In the genomic region with DNA sequence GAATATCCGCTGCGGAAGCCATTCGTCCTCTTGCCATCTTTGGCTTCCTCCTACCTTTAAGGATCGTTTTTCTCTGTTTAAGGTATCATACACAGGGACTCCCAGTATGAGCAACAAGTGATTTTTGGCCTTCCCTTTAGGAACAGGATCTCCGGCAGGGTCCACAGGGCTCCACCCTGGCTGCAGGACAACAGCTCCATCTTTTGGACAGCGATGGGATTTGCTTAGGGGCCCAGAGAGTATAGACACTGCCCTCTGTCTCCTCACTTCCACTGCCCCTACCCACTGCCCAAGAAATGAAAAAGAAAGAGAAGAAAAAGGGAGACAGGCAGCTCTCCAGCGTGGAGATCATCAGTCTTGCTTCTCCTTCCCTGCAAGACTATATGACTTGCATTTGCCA, we compare ENCODE assay signal across 11 cellular contexts.
A peak's percentile ranks its signal among the peaks of the same experiment; 100 is the strongest.
DNase-seq lines count a peak whose midpoint lies in the region; ATAC-seq and TF ChIP-seq lines count a peak whose summit lies in the region.
"Had no signal": no experiment of that assay in that cellular context is flagged by ENCODE, and none has a peak within 500 bp of the region (broad histone marks: within the 10 kb centered on the region; RNA-seq: fewer than 3 reads in every experiment).

No MANE protein-coding gene starts in this region.

- no peak overlapping the region for H3K27ac ChIP-seq in VCaP
- H3K27ac ChIP-seq: BLaER1 treated with 17β-estradiol and CSF1 and Interleukin-3, amounts not matched to agents 10 nM and 100 nM; body of pancreas; skin epidermis had no signal

- DNase-seq in NCI-H2196 (lab: John Stamatoyannopoulos, UW; ENCODE audit: unreplicated experiment) = peak; percentile 21
- no peak for DNase-seq in NCI-H2196 treated with DMSO at 0.1 percent for 48 hours (lab: John Stamatoyannopoulos, UW; ENCODE audit: unreplicated experiment)
- DNase-seq in HT-29 (ENCODE audit: low spot score) = peak; percentile 11
- peak; percentile 64 for DNase-seq in islet precursor cell
- no peak for DNase-seq in activated CD8-positive, alpha-beta memory T cell treated with anti-CD3 and anti-CD28 coated beads, Interleukin-2, amount 50 U/mL, for 4 hours
- DNase-seq: body of pancreas had no signal

- peak; percentile 54 for TF ChIP-seq CTCF in VCaP (conservative IDR thresholded peaks at IDR 0.05)

- no peak for ATAC-seq in HG03354 (IDR thresholded peaks at IDR 0.05; ENCODE audit: poor library complexity, severe bottlenecking, unreplicated experiment)
- no peak for ATAC-seq in GM19452 (IDR thresholded peaks at IDR 0.05; ENCODE audit: unreplicated experiment)
- ATAC-seq: body of pancreas had no signal

Comparison
In these comparisons a context has a peak if more than half of its experiments do, and no peak if none do; other contexts are left out.
1. DNase-seq: peak in NCI-H2196 (single experiment), HT-29 (single experiment) and islet precursor cell (single experiment); none in NCI-H2196 treated with DMSO at 0.1 percent for 48 hours (single experiment) and activated CD8-positive, alpha-beta memory T cell treated with anti-CD3 and anti-CD28 coated beads, Interleukin-2, amount 50 U/mL, for 4 hours (single experiment).